ENCODE assay signal across 1 cellular context in the genomic region with DNA sequence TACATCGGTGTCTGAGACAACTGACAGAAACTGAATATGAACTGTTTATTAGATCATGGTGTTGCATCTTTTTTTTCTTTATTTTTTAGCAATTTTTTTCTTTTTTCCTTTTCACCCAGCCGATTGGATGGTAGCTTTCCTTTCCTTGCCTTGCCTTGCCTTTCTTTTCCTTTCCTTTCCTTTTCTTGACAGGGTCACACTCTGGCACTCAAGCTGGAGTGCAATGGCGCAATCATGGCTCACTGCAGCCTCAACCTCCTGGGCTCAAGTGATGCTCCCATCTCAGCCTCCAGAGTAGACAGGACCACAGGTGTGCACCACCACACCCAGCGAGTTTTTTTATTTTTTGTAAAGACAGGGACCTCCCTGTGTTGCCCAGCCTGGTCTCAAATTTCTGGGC.
A peak's percentile ranks its signal among the peaks of the same experiment; 100 is the strongest.
TF ChIP-seq lines count a peak whose summit lies in the region.

No MANE protein-coding gene starts in this region.

TF ChIP-seq in K562, 482 proteins besides CTCF, POLR2A, EP300 and RAD21:
- TF ChIP-seq, protein P1, sequence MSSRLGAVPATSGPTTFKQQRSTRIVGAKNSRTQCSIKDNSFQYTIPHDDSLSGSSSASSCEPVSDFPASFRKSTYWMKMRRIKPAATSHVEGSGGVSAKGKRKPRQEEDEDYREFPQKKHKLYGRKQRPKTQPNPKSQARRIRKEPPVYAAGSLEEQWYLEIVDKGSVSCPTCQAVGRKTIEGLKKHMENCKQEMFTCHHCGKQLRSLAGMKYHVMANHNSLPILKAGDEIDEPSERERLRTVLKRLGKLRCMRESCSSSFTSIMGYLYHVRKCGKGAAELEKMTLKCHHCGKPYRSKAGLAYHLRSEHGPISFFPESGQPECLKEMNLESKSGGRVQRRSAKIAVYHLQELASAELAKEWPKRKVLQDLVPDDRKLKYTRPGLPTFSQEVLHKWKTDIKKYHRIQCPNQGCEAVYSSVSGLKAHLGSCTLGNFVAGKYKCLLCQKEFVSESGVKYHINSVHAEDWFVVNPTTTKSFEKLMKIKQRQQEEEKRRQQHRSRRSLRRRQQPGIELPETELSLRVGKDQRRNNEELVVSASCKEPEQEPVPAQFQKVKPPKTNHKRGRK (tag; IDR thresholded peaks at IDR 0.05), result peak; percentile 65
- TF ChIP-seq CEBPB (tag; IDR thresholded peaks at IDR 0.05), result peak; percentile 59
- no peak for TF ChIP-seq TRIM24 (IDR thresholded peaks at IDR 0.05)
